ENCODE assay signal across 24 cellular contexts in the genomic region with DNA sequence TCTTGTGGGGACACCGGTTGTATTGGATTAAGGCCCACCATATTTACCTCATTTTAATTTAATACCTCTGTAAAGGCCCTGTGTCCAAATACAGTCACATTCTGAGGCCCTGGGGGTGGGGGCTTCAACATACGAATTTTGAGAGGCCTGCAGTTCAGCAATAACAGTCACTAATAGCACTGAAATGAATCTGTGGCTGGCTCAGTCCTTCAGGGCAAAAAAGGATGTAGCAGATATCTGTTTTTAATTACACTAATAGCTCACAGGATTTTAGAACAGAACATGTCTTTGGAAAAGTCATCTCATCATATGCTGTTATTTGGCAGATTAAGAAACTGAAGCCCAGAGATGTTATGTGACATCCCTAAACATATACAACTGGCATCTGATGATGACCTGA.
"Had no signal": no experiment of that assay in that cellular context is flagged by ENCODE, and none has a peak within 500 bp of the region (broad histone marks: within the 10 kb centered on the region; RNA-seq: fewer than 3 reads in every experiment).

No MANE protein-coding gene starts in this region.

- ATAC-seq: gastroesophageal sphincter; naive thymus-derived CD4-positive, alpha-beta T cell; psoas muscle; right lobe of liver; stimulated activated memory B cell treated with anti-CD40 and anti-IgM and Interleukin-4, amounts not matched to agents 10 μg/mL and 1 μg/mL and 100 μg/mL, for 72 hours; stimulated activated naive CD8-positive, alpha-beta T cell treated with anti-CD3 and anti-CD28 coated beads, Interleukin-15, amount 100 ng/mL, for 72 hours; upper lobe of right lung had no signal

- H3K27me3 ChIP-seq: gastroesophageal sphincter, neutrophil, right lobe of liver, spleen, testis, tibial nerve, upper lobe of right lung, vagina had no signal

- H3K4me3 ChIP-seq: coronary artery, gastroesophageal sphincter, psoas muscle, right lobe of liver, spleen, testis, tibial nerve, upper lobe of right lung, vagina had no signal

- DNase-seq: effector CD4-positive, alpha-beta T cell; endodermal cell; erythroblast; glutamatergic neuron; kidney glomerular epithelial cell; mesendoderm; naive thymus-derived CD4-positive, alpha-beta T cell; nephron progenitor cell; psoas muscle; retina; right lobe of liver; spleen; stimulated activated CD4-positive, alpha-beta T cell treated with anti-CD3 and anti-CD28 coated beads, Interleukin-15, amount 100 ng/mL, for 24 hours; stimulated activated CD4-positive, alpha-beta T cell treated with anti-CD3 and anti-CD28 coated beads, Interleukin-1b, Interleukin-23, amount 100 ng/mL, for 48 hours; stimulated activated CD4-positive, alpha-beta T cell treated with anti-CD3 and anti-CD28 coated beads, Interleukin-4, amount 100 ng/mL, for 24 hours; stimulated activated naive CD8-positive, alpha-beta T cell treated with anti-CD3 and anti-CD28 coated beads, Interleukin-15, amount 100 ng/mL, for 72 hours; testis; upper lobe of right lung had no signal

- H3K36me3 ChIP-seq: gastroesophageal sphincter, neutrophil, right lobe of liver, spleen, tibial nerve, upper lobe of right lung, vagina had no signal

- H3K4me1 ChIP-seq: gastroesophageal sphincter, psoas muscle, right lobe of liver, testis, tibial nerve had no signal

- H3K27ac ChIP-seq: coronary artery, gastroesophageal sphincter, neutrophil, psoas muscle, right lobe of liver, spleen, testis, tibial nerve, upper lobe of right lung, vagina had no signal

- H3K9me3 ChIP-seq: neutrophil, psoas muscle, right lobe of liver, testis, vagina had no signal
